ENCODE assay signal across 30 cellular contexts in genomic region chr13:112857914-112858490, GRCh38.
"Had no signal": no experiment of that assay in that cellular context is flagged by ENCODE, and none has a peak within 500 bp of the region (broad histone marks: within the 10 kb centered on the region; RNA-seq: fewer than 3 reads in every experiment).

No MANE protein-coding gene starts in this region.

- DNase-seq: activated CD4-positive, alpha-beta T cell treated with anti-CD3 and anti-CD28 coated beads for 48 hours; activated CD4-positive, alpha-beta T cell treated with anti-CD3 and anti-CD28 coated beads, Interleukin-2, amount 50 U/mL, for 4 hours; activated CD4-positive, CD25-positive, alpha-beta regulatory T cell treated with anti-CD3 and anti-CD28 coated beads, Interleukin-2, amount 50 U/mL, for 72 hours; activated CD8-positive, alpha-beta memory T cell treated with anti-CD3 and anti-CD28 coated beads, Interleukin-2, amount 50 U/mL, for 48 hours; activated CD8-positive, alpha-beta T cell treated with anti-CD3 and anti-CD28 coated beads, Interleukin-2, amount 10 ng/mL, durations not matched to agents 7 days and 5 days; activated gamma-delta T cell; activated naive CD4-positive, alpha-beta T cell treated with anti-CD3 and anti-CD28 coated beads for 36 hours; activated T-cell treated with anti-CD3 and anti-CD28 coated beads, Interleukin-2, amount 50 U/mL, for 1 hour; amygdala; Karpas-422; MM.1S; NCI-H1105; NCI-H1436; NCI-H1694 treated with DMSO at 0.1 percent for 48 hours; NCI-H2029 treated with DMSO at 0.1 percent for 48 hours; NCI-H345; NCI-H510A; NCI-H526 treated with DMSO at 0.1 percent for 48 hours; NCI-H82; SHP77 had no signal

- H3K9me3 ChIP-seq: Peyer's patch, SJSA1 had no signal

- H3K27me3 Mint-ChIP-seq: activated naive CD8-positive, alpha-beta T cell; brain had no signal

- H3K4me1 ChIP-seq: Peyer's patch, SJSA1 had no signal

- H3K27me3 ChIP-seq: Peyer's patch, SJSA1 had no signal

- H3K4me3 ChIP-seq: K562, Peyer's patch, SJSA1 had no signal

- H3K27ac ChIP-seq: Peyer's patch, SJSA1 had no signal

- H3K4me3 Mint-ChIP-seq: activated CD8-positive, alpha-beta T cell treated with anti-CD3 and anti-CD28 coated beads, Interleukin-2, amount 10 ng/mL, durations not matched to agents 7 days and 5 days; activated naive CD4-positive, alpha-beta T cell treated with anti-CD3 and anti-CD28 coated beads for 36 hours; activated naive CD8-positive, alpha-beta T cell; activated T-helper 1 cell treated with anti-CD3 and anti-CD28 coated beads, Interleukin-12 subunit alpha, Interleukin-12 subunit beta, Interleukin-2, Interleukin-4 antibody, amounts not matched to agents 30 ng/mL and 10 ng/mL and 1 ng/mL, durations not matched to agents 14 hours and 24 hours and 36 hours; brain; T-helper 1 cell treated with Interleukin-12 subunit alpha and Interleukin-12 subunit beta and Interleukin-4 antibody, amounts not matched to agents 30 μg/mL and 1 μg/mL, for 36 hours; WTC11 had no signal

- H3K27ac Mint-ChIP-seq: activated CD8-positive, alpha-beta T cell treated with anti-CD3 and anti-CD28 coated beads, Interleukin-2, amount 10 ng/mL, durations not matched to agents 7 days and 5 days; activated naive CD4-positive, alpha-beta T cell treated with anti-CD3 and anti-CD28 coated beads for 36 hours; activated naive CD8-positive, alpha-beta T cell; activated T-helper 1 cell treated with anti-CD3 and anti-CD28 coated beads, Interleukin-12 subunit alpha, Interleukin-12 subunit beta, Interleukin-2, Interleukin-4 antibody, amounts not matched to agents 30 ng/mL and 10 ng/mL and 1 ng/mL, durations not matched to agents 14 hours and 24 hours and 36 hours; brain; T-helper 1 cell treated with Interleukin-12 subunit alpha and Interleukin-12 subunit beta and Interleukin-4 antibody, amounts not matched to agents 30 μg/mL and 1 μg/mL, for 36 hours; WTC11 had no signal

- H3K9me3 Mint-ChIP-seq: activated naive CD4-positive, alpha-beta T cell treated with anti-CD3 and anti-CD28 coated beads for 36 hours; activated T-helper 1 cell treated with anti-CD3 and anti-CD28 coated beads, Interleukin-12 subunit alpha, Interleukin-12 subunit beta, Interleukin-2, Interleukin-4 antibody, amounts not matched to agents 30 ng/mL and 10 ng/mL and 1 ng/mL, durations not matched to agents 14 hours and 24 hours and 36 hours; brain; T-helper 1 cell treated with Interleukin-12 subunit alpha and Interleukin-12 subunit beta and Interleukin-4 antibody, amounts not matched to agents 30 μg/mL and 1 μg/mL, for 36 hours; WTC11 had no signal

- ATAC-seq: activated CD8-positive, alpha-beta T cell treated with anti-CD3 and anti-CD28 coated beads, Interleukin-2, amount 10 ng/mL, durations not matched to agents 7 days and 5 days; K562; SK-N-SH treated with all-trans-retinoic acid at 6 μM for 48 hours; WTC11 had no signal

- FAIRE-seq: astrocyte, K562 had no signal

- H3K4me1 Mint-ChIP-seq: WTC11 had no signal
